In the genomic region with DNA sequence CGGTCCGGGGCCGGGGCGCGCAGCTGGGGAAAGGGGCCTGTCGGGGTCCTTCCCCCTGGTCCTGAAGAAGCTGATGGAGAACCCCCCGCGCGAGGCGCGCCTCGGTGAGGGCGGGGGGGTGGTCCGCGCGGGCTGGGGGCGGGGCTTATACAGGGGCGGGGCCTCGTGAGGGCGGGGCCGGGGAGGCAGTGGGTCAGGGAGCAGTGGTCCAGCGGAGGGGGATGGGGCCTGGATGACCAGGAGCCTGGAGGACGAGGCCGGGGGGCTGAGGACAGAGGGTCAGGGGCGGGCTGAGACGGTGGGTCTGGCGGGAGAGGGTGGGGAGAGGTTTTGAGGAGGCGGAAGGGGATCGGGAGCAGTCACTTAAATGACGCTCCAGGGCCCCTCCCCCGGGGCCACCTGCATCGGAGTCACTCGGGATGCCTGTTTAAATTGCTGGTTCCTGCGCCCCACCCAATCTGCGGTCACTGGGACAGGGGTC, we compare ENCODE assay signal across 7 cellular contexts. TPM values are rescaled to one million over a fixed set of nuclear protein-coding genes. Genes with fewer than 3 reads are reported as not detected.
DNase-seq lines count a peak whose midpoint lies in the region; ATAC-seq and TF ChIP-seq lines count a peak whose summit lies in the region.

No MANE protein-coding gene starts in this region.

- no peaks in the 10 kb centered on the region for H3K27me3 ChIP-seq in esophagus squamous epithelium
- H3K27me3 ChIP-seq in naive thymus-derived CD4-positive, alpha-beta T cell (ENCODE audit: control insufficient read depth in 2 of 2, insufficient read depth in 2 of 2, low read length in 2 of 2): no peaks in the 10 kb centered on the region

- peaks cover 0 to 10% (median 0%) of the 10 kb centered on the region in 3 donors for H3K36me3 ChIP-seq in esophagus squamous epithelium
- H3K36me3 ChIP-seq in naive thymus-derived CD4-positive, alpha-beta T cell (ENCODE audit: control insufficient read depth in 2 of 3, insufficient read depth in 3 of 3, low read length in 3 of 3): peaks cover 0 to 1% (median 0%) of the 10 kb centered on the region in 3 experiments

- H3K4me3 ChIP-seq in esophagus squamous epithelium: peak overlapping the region; percentile 72 to 93 (median 77)
- H3K4me3 ChIP-seq in naive thymus-derived CD4-positive, alpha-beta T cell (ENCODE audit: low read length): peak overlapping the region; percentile 86

- POLR2A ChIA-PET in naive thymus-derived CD4-positive, alpha-beta T cell (lab: Charles Lee): interaction anchor here (0.6 to 3.2 kb wide), 15 partner anchors 9 to 697 kb away, joined by 3 to 24 read pairs (median 6); a partner anchor contains a TSS

- no peak for TF ChIP-seq POLR2A in esophagus squamous epithelium (IDR thresholded peaks at IDR 0.05)

- peaks cover 9 to 52% (median 27%) of the 10 kb centered on the region in 3 donors for H3K4me1 ChIP-seq in esophagus squamous epithelium
- H3K4me1 ChIP-seq in naive thymus-derived CD4-positive, alpha-beta T cell (ENCODE audit: control insufficient read depth in 2 of 2, insufficient read depth in 2 of 2, low read length in 2 of 2): peaks cover 5 to 14% of the 10 kb centered on the region in 2 donors

- H3K4me3 Mint-ChIP-seq in HFFc6: peak overlapping the region; percentile 88
- H3K4me3 Mint-ChIP-seq in naive thymus-derived CD4-positive, alpha-beta T cell: peak overlapping the region; percentile 90 to 97 (median 94)

- H3K9me3 ChIP-seq in esophagus squamous epithelium: no peaks in the 10 kb centered on the region
- H3K9me3 ChIP-seq in naive thymus-derived CD4-positive, alpha-beta T cell (ENCODE audit: control insufficient read depth in 2 of 3, low read length in 3 of 3): no peaks in the 10 kb centered on the region

- peak overlapping the region; percentile 97 to 99 (median 98) for H3K27ac ChIP-seq in esophagus squamous epithelium
- peak overlapping the region; percentile 95 for H3K27ac ChIP-seq in naive thymus-derived CD4-positive, alpha-beta T cell (ENCODE audit: low read depth, low read length)

- 0 to 8% methylated on average over 8 of the region's 35 CpGs for WGBS in esophagus squamous epithelium, 2 donors

- H3K4me1 Mint-ChIP-seq in HFFc6 (ENCODE audit: low read depth): peaks cover 32% of the 10 kb centered on the region
- H3K4me1 Mint-ChIP-seq in naive thymus-derived CD4-positive, alpha-beta T cell: peaks cover 5 to 29% (median 19%) of the 10 kb centered on the region in 7 donors

- CTCF ChIA-PET in naive thymus-derived CD4-positive, alpha-beta T cell (lab: Charles Lee): interaction anchor here (0.6 to 3.7 kb wide), 4 partner anchors 18 to 81 kb away, joined by 3 to 15 read pairs (median 4); a partner anchor contains a TSS

- peak overlapping the region; percentile 64 for H3K27ac Mint-ChIP-seq in HFFc6
- H3K27ac Mint-ChIP-seq in naive thymus-derived CD4-positive, alpha-beta T cell: peak overlapping the region; percentile 93 to 98 (median 96)

- no peaks in the 10 kb centered on the region for H3K36me3 Mint-ChIP-seq in HFFc6 (ENCODE audit: low read depth)
- H3K36me3 Mint-ChIP-seq in naive thymus-derived CD4-positive, alpha-beta T cell: no peaks in the 10 kb centered on the region

- ATAC-seq in GM18499 (IDR thresholded peaks at IDR 0.05; ENCODE audit: insufficient read depth, unreplicated experiment): peak; percentile 6
- peak; percentile 55 for ATAC-seq in naive thymus-derived CD4-positive, alpha-beta T cell

- H3K27me3 Mint-ChIP-seq in HFFc6 (ENCODE audit: insufficient read depth): peaks cover 3% of the 10 kb centered on the region
- H3K27me3 Mint-ChIP-seq in naive thymus-derived CD4-positive, alpha-beta T cell: peaks cover 0 to 4% (median 0%) of the 10 kb centered on the region in 5 donors

- intact Hi-C loops in esophagus squamous epithelium (cut with DNase I): no loop called here
- intact Hi-C loops in naive thymus-derived CD4-positive, alpha-beta T cell (cut with micrococcal nuclease): loop anchor here (5.0 to 10.0 kb wide), 2 partner anchors 290 to 1633 kb away; a partner anchor contains a TSS

- TF ChIP-seq CTCF in HFFc6 (IDR thresholded peaks at IDR 0.05) (no peak; the same call in 1 of the 2 replicates), esophagus squamous epithelium (IDR thresholded peaks at IDR 0.05) (no peak)

- DNase-seq in HFFc6 (no peak), NCI-H2171 (lab: John Stamatoyannopoulos, UW) (peak; percentile 78), esophagus squamous epithelium (lab: John Stamatoyannopoulos, UW) (peak; percentile 44)
- DNase-seq in activated T-cell treated with anti-CD3 and anti-CD28 coated beads, Interleukin-2, amount 50 U/mL, for 48 hours: peak; percentile 81 to 83
- peak in 8 of 9 donors; percentile 49 to 74 (median 64) for DNase-seq in naive thymus-derived CD4-positive, alpha-beta T cell
- DNase-seq in stimulated activated naive CD4-positive, alpha-beta T cell treated with Interleukin-2 at 50 U/mL for 16 hours (lab: John Stamatoyannopoulos, UW): peak; percentile 57

- H3K9me3 Mint-ChIP-seq in HFFc6: no peaks in the 10 kb centered on the region
- no peaks in the 10 kb centered on the region for H3K9me3 Mint-ChIP-seq in naive thymus-derived CD4-positive, alpha-beta T cell

RNA-seq across cellular contexts. Expression of a gene that starts 0.4 kb away (rescaled TPM):
- 10 to 100 TPM in 2 of 6 experiments, 1 to 10 TPM in 4; 7.4 to 10.6 (median 9.4) TPM for total RNA-seq in HFFc6 (2021; fragmentation: NEBNext Ultra II Directional; extraction: Animal tissue kit (Norgen Biotek cat#: 25700))
- total RNA-seq in esophagus squamous epithelium: 10 to 100 TPM in 2 of 4 donors, 1 to 10 TPM in 2; 3.0 to 17.4 (median 9.7) TPM
- 1 to 10 TPM; 3.8 to 8.4 (median 6.2) TPM for total RNA-seq in naive thymus-derived CD4-positive, alpha-beta T cell
- 1 to 10 TPM; 3.5 to 6.4 TPM for polyA plus RNA-seq in naive thymus-derived CD4-positive, alpha-beta T cell
